In genomic region chr5:159971931-159972461, GRCh38 we compare ENCODE assay signal across 10 cellular contexts. TPM values are rescaled to one million over a fixed set of nuclear protein-coding genes. Genes with fewer than 3 reads are reported as not detected.
DNase-seq lines count a peak whose midpoint lies in the region; ATAC-seq and TF ChIP-seq lines count a peak whose summit lies in the region.
"Had no signal": no experiment of that assay in that cellular context is flagged by ENCODE, and none has a peak within 500 bp of the region (broad histone marks: within the 10 kb centered on the region; RNA-seq: fewer than 3 reads in every experiment).

No MANE protein-coding gene starts in this region.

- peaks cover 0 to 86% (median 6%) of the 10 kb centered on the region in 4 donors for H3K27me3 ChIP-seq in esophagus squamous epithelium
- H3K27me3 ChIP-seq in gastrocnemius medialis: peaks cover 27 to 31% (median 30%) of the 10 kb centered on the region in 3 donors

- H3K9me3 ChIP-seq in esophagus squamous epithelium (no peaks in the 10 kb centered on the region), mesodermal cell (ENCODE audit: control insufficient read depth, low read length) (no peaks in the 10 kb centered on the region), gastrocnemius medialis (no peaks in the 10 kb centered on the region)

- TF ChIP-seq POLR2A in esophagus squamous epithelium (IDR thresholded peaks at IDR 0.05) (no peak), gastrocnemius medialis (IDR thresholded peaks at IDR 0.05) (no peak)

- H3K4me1 ChIP-seq in esophagus squamous epithelium (peaks cover 0 to 16% (median 0%) of the 10 kb centered on the region in 3 donors), mesodermal cell (ENCODE audit: control insufficient read depth, insufficient read depth, low read length, poor library complexity, severe bottlenecking) (peaks cover 26% of the 10 kb centered on the region), gastrocnemius medialis (no peaks in the 10 kb centered on the region)

- 2% methylated on average over 19 of the region's 76 CpGs; no CpG with 5 or more reads in 1 of the 2 donors for WGBS in esophagus squamous epithelium, 2 donors
- WGBS in mesodermal cell (ENCODE audit: insufficient coverage in 2 of 2), 2 experiments: 2 to 6% methylated on average over 43 to 69 of the region's 76 CpGs

- intact Hi-C loops in esophagus squamous epithelium (cut with DNase I): no loop called here
- intact Hi-C loops in gastrocnemius medialis (cut with DNase I; ENCODE audit: low total_unique reads): no loop called here

- in situ Hi-C loops in gastrocnemius medialis (cut with MboI; ENCODE audit: low sequenced_read_pairs in 4 of 4): no loop called here

- H3K36me3 ChIP-seq in esophagus squamous epithelium (no peaks in the 10 kb centered on the region), mesodermal cell (ENCODE audit: control insufficient read depth, insufficient read depth, low read length) (no peaks in the 10 kb centered on the region), gastrocnemius medialis (no peaks in the 10 kb centered on the region)

- H3K4me3 ChIP-seq in esophagus squamous epithelium (peak overlapping the region; percentile 19 to 56 (median 31)), mesodermal cell (ENCODE audit: extremely low read depth, insufficient read depth, low read length, poor library complexity, severe bottlenecking) (peak overlapping the region; percentile 16), gastrocnemius medialis (peak overlapping the region in 2 of 4 donors; percentile 22 to 34)

- no peak overlapping the region for H3K27ac ChIP-seq in esophagus squamous epithelium
- no peak overlapping the region for H3K27ac ChIP-seq in mesodermal cell (ENCODE audit: low read depth, low read length, severe bottlenecking)
- H3K27ac ChIP-seq in gastrocnemius medialis: no peak overlapping the region

- ATAC-seq in gastrocnemius medialis (no peak), HG03432 (IDR thresholded peaks at IDR 0.05; ENCODE audit: unreplicated experiment) (no peak), GM19324 (IDR thresholded peaks at IDR 0.05; ENCODE audit: low FRiP score, unreplicated experiment) (no peak)

- peak; percentile 27 for DNase-seq in stimulated activated CD4-positive, alpha-beta T cell treated with anti-CD3 and anti-CD28 coated beads, Interleukin-15, amount 100 ng/mL, for 24 hours
- DNase-seq in stimulated activated CD4-positive, alpha-beta T cell treated with anti-CD3 and anti-CD28 coated beads, Interleukin-2, amount 100 ng/mL, for 48 hours: no peak
- DNase-seq in esophagus squamous epithelium (lab: John Stamatoyannopoulos, UW): no peak
- no peak for DNase-seq in anterior cingulate cortex (lab: John Stamatoyannopoulos, UW)
- DNase-seq in gastrocnemius medialis: no peak
- DNase-seq: DND-41 had no signal

- TF ChIP-seq CTCF in esophagus squamous epithelium (IDR thresholded peaks at IDR 0.05) (no peak), gastrocnemius medialis (IDR thresholded peaks at IDR 0.05 in 4 of 5, conservative IDR thresholded peaks at IDR 0.05 in 1 of 5) (no peak)

RNA-seq across cellular contexts. Expression of gene TTC1, which starts 36.9 kb away (rescaled TPM):
- total RNA-seq in esophagus squamous epithelium (10 to 100 TPM; 18.3 to 38.3 (median 33.5) TPM), gastrocnemius medialis (10 to 100 TPM; 39.9 to 67.9 (median 56.3) TPM)
- 38.9 TPM for polyA plus RNA-seq in mesodermal cell (2013, experiment 1 of 2)
- 47.1 TPM for polyA plus RNA-seq in mesodermal cell (2013, experiment 2 of 2)

RNA-seq across cellular contexts. Expression of gene ADRA1B, which starts 55.7 kb away (rescaled TPM):
- total RNA-seq in esophagus squamous epithelium: 1 to 10 TPM in 1 of 4 donors, not detected in 3; 1.3 TPM
- 1.7 TPM for polyA plus RNA-seq in mesodermal cell (2013, experiment 1 of 2)
- 2.4 TPM for polyA plus RNA-seq in mesodermal cell (2013, experiment 2 of 2)
- total RNA-seq in gastrocnemius medialis: 1 to 10 TPM in 2 of 4 donors, under 1 TPM in 2; 0.61 to 1.9 (median 0.94) TPM
- total RNA-seq: T-helper 2 cell treated with Interferon-gamma antibody and Interleukin-4, amounts not matched to agents 100 ng/mL and 5 ng/mL, for 36 hours had no signal
